Comparison of ENCODE assay signal across 8 cellular contexts in the genomic region with DNA sequence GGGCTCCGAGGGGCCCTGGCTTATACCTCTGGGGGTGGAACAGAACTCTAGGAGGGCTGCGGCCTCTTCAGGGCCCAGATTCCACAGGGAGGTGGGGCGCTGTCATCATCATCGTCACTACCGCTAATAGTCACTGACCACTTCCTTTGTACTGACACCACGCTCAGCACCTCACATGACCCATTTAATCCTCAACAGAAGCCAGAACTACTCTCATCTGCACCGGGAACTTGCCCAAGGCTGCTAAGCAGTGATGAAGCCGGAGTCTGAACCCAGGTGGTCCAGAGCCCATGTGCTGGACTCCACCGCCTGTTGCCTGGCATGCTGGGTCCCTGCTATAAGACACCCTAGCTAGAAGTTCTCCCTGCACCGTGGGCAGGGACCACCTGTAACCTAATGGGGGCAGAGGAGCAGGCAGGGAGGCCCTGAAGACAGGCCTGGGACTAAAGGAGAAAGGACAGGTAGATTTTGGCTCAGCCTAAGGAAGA. TPM values are rescaled to one million over a fixed set of nuclear protein-coding genes. Genes with fewer than 3 reads are reported as not detected.
DNase-seq lines count a peak whose midpoint lies in the region; ATAC-seq and TF ChIP-seq lines count a peak whose summit lies in the region.

No MANE protein-coding gene starts in this region.

- no peaks in the 10 kb centered on the region for H3K9me3 ChIP-seq in CD8-positive, alpha-beta T cell (ENCODE audit: low read length)
- H3K9me3 ChIP-seq in OCI-LY1 (ENCODE audit: low read length) (no peaks in the 10 kb centered on the region), mammary epithelial cell (replicated peaks; ENCODE audit: insufficient read depth, low read length) (no peaks in the 10 kb centered on the region)

- DNase-seq in CD8-positive, alpha-beta T cell, result peak; percentile 13 to 74 (median 57)
- peak; percentile 55 for DNase-seq in mammary epithelial cell
- DNase-seq in mucosa of gallbladder (ENCODE audit: low spot score), result peak; percentile 56
- DNase-seq in NCI-H2227 treated with DMSO at 0.1 percent for 48 hours (lab: John Stamatoyannopoulos, UW), result no peak
- no peak for DNase-seq in NCI-H1092 treated with DMSO at 0.1 percent for 48 hours (lab: John Stamatoyannopoulos, UW)

- intact Hi-C loops in CD8-positive, alpha-beta T cell (cut with DNase I, micrococcal nuclease), result loop anchor here in 1 of 2 experiments (1.0 to 2.0 kb wide), 2 partner anchors 11 to 23 kb away; a partner anchor contains a TSS
- intact Hi-C loops in mammary epithelial cell (cut with micrococcal nuclease), result no loop called here

- no peaks in the 10 kb centered on the region for H3K27me3 ChIP-seq in CD8-positive, alpha-beta T cell (ENCODE audit: insufficient read depth, low read length)
- H3K27me3 ChIP-seq in OCI-LY1 (ENCODE audit: insufficient read depth, low read length), result 0 out of 2 replicates have a peak, but pooled peaks cover 5% of the 10 kb centered on the region
- H3K27me3 ChIP-seq in mammary epithelial cell (ENCODE audit: insufficient read depth, low read length), result no peaks in the 10 kb centered on the region

- in situ Hi-C loops in mammary epithelial cell (cut with MboI; ENCODE audit: low sequenced_read_pairs in 2 of 2), result no loop called here

- peak; percentile 54 for ATAC-seq in CD8-positive, alpha-beta T cell
- ATAC-seq in GM18498 (IDR thresholded peaks at IDR 0.05; ENCODE audit: unreplicated experiment) (no peak), esophagus mucosa (no peak)

- H2AFZ ChIP-seq in OCI-LY1 (ENCODE audit: low read length) (no peak overlapping the region), mammary epithelial cell (ENCODE audit: low read depth, low read length) (no peak overlapping the region)

- no peaks in the 10 kb centered on the region for H3F3A ChIP-seq in OCI-LY1 (ENCODE audit: insufficient read depth, low read length)

- peak overlapping the region; percentile 97 for H3K27ac Mint-ChIP-seq in CD8-positive, alpha-beta T cell

- H3K9me3 Mint-ChIP-seq in CD8-positive, alpha-beta T cell, result no peaks in the 10 kb centered on the region

- H3K27me3 Mint-ChIP-seq in CD8-positive, alpha-beta T cell (ENCODE audit: low read depth), result no peaks in the 10 kb centered on the region

- peak overlapping the region; percentile 76 for H3K4me3 Mint-ChIP-seq in CD8-positive, alpha-beta T cell

- H3K9ac ChIP-seq in OCI-LY1 (ENCODE audit: low read length), result peak overlapping the region; percentile 44; the same call in 1 of the 2 replicates
- H3K9ac ChIP-seq in mammary epithelial cell (ENCODE audit: insufficient read depth, low read length), result no peak overlapping the region

- peak overlapping the region; percentile 72 for H3K27ac ChIP-seq in CD8-positive, alpha-beta T cell (ENCODE audit: low read depth, low read length)
- H3K27ac ChIP-seq in OCI-LY1 (ENCODE audit: low read depth, low read length, poor library complexity, severe bottlenecking) (peak overlapping the region; percentile 28), mammary epithelial cell (ENCODE audit: insufficient read depth, low read depth, low read length) (no peak overlapping the region)

- no TSS peak for BruUV-seq in mammary epithelial cell (replicated peaks; lab: Mats Ljungman, UMichigan)

- peak overlapping the region; percentile 9 for H3K4me3 ChIP-seq in CD8-positive, alpha-beta T cell (ENCODE audit: low read depth, low read length)
- peak overlapping the region; percentile 35 for H3K4me3 ChIP-seq in OCI-LY1 (ENCODE audit: low read depth, low read length, poor library complexity, severe bottlenecking)
- H3K4me3 ChIP-seq in mammary epithelial cell (replicated peaks in 1 of 3; ENCODE audit: insufficient read depth in 1 of 3, low read depth in 2 of 3, low read length in 3 of 3), result no peak overlapping the region

- H3K79me2 ChIP-seq in OCI-LY1 (ENCODE audit: insufficient read depth, low read length) (no peaks in the 10 kb centered on the region), mammary epithelial cell (ENCODE audit: insufficient read depth, low read length) (no peaks in the 10 kb centered on the region)

- H3K4me1 Mint-ChIP-seq in CD8-positive, alpha-beta T cell (ENCODE audit: low read depth), result peaks cover 40% of the 10 kb centered on the region

- peaks cover 55% of the 10 kb centered on the region for H3K36me3 Mint-ChIP-seq in CD8-positive, alpha-beta T cell

- POLR2A ChIA-PET in CD8-positive, alpha-beta T cell (lab: Charles Lee), result interaction anchor here (0.6 to 3.5 kb wide), 7 partner anchors 11 to 68 kb away, joined by 3 to 14 read pairs (median 4); a partner anchor contains a TSS

- H4K20me1 ChIP-seq in OCI-LY1 (ENCODE audit: insufficient read depth, low read length), result no peaks in the 10 kb centered on the region
- H4K20me1 ChIP-seq in mammary epithelial cell (ENCODE audit: insufficient read depth, low read length), result no peaks in the 10 kb centered on the region

- peaks cover 57% of the 10 kb centered on the region for H3K4me1 ChIP-seq in CD8-positive, alpha-beta T cell (ENCODE audit: insufficient read depth, low read length)
- peaks cover 45% of the 10 kb centered on the region for H3K4me1 ChIP-seq in OCI-LY1 (ENCODE audit: insufficient read depth, low read length, severe bottlenecking)
- H3K4me1 ChIP-seq in mammary epithelial cell (ENCODE audit: insufficient read depth, low read length), result no peaks in the 10 kb centered on the region

- WGBS in mammary epithelial cell (ENCODE audit: low coverage, missing lambda C conversion rate), result 83% methylated on average over 9 of the region's 10 CpGs

- no peaks in the 10 kb centered on the region for H3K9me2 ChIP-seq in OCI-LY1 (ENCODE audit: low read depth, low read length)

- no peak for TF ChIP-seq CTCF in CD8-positive, alpha-beta T cell (IDR thresholded peaks at IDR 0.05)
- TF ChIP-seq CTCF in OCI-LY1 (IDR thresholded peaks at IDR 0.05; ENCODE audit: low read length) (no peak), mammary epithelial cell (conservative IDR thresholded peaks at IDR 0.05 in 1 of 2, IDR thresholded peaks at IDR 0.05 in 1 of 2; ENCODE audit: extremely low read depth in 1 of 2, insufficient read depth in 1 of 2, low read depth in 1 of 2, low read length in 2 of 2) (no peak)

- peaks cover 55% of the 10 kb centered on the region for H3K36me3 ChIP-seq in CD8-positive, alpha-beta T cell (ENCODE audit: insufficient read depth, low read length)
- H3K36me3 ChIP-seq in OCI-LY1 (ENCODE audit: insufficient read depth, low read length) (no peaks in the 10 kb centered on the region), mammary epithelial cell (ENCODE audit: insufficient read depth, low read length) (no peaks in the 10 kb centered on the region)

- dilution Hi-C loops in mammary epithelial cell (cut with HindIII; ENCODE audit: low sequenced_read_pairs), result no loop called here

- CTCF ChIA-PET in CD8-positive, alpha-beta T cell (lab: Charles Lee), result interaction anchor here (0.7 to 3.9 kb wide), 8 partner anchors 8 to 84 kb away, joined by 3 to 15 read pairs (median 3); a partner anchor contains a TSS
- CTCF ChIA-PET in mammary epithelial cell (lab: Charles Lee; ENCODE audit: low non-redundant PET), result no interaction called here

- H3K4me2 ChIP-seq in OCI-LY1 (ENCODE audit: low read length), result peak overlapping the region; percentile 51
- no peak overlapping the region for H3K4me2 ChIP-seq in mammary epithelial cell (ENCODE audit: insufficient read depth, low read depth, low read length)

RNA-seq across cellular contexts. Expression of a gene that starts 12.0 kb away (rescaled TPM):
- 100 to 1,000 TPM; 123 to 124 TPM for total RNA-seq in CD8-positive, alpha-beta T cell
- total RNA-seq in mammary epithelial cell (1 to 10 TPM; 4.8 to 5.8 TPM), mucosa of gallbladder (26.4 TPM), esophagus mucosa (26.0 TPM)
- polyA plus RNA-seq in mammary epithelial cell, result 1.3 TPM
- 1.8 TPM for polyA minus RNA-seq in mammary epithelial cell

RNA-seq across cellular contexts. Expression of a gene that starts 22.9 kb away (rescaled TPM):
- 10 to 100 TPM; 69.1 to 80.2 TPM for total RNA-seq in CD8-positive, alpha-beta T cell
- total RNA-seq in mammary epithelial cell (10 to 100 TPM; 50.2 to 88.0 TPM), mucosa of gallbladder (160 TPM), esophagus mucosa (57.5 TPM)
- 42.7 TPM for polyA plus RNA-seq in mammary epithelial cell
- polyA minus RNA-seq in mammary epithelial cell, result 117 TPM

RNA-seq across cellular contexts. Expression of a gene that starts 46.2 kb away (rescaled TPM):
- 1 to 10 TPM; 1.6 to 1.7 TPM for total RNA-seq in CD8-positive, alpha-beta T cell
- 10 to 100 TPM; 49.3 to 54.8 TPM for total RNA-seq in mammary epithelial cell
- polyA plus RNA-seq in mammary epithelial cell, result 33.5 TPM
- 44.0 TPM for polyA minus RNA-seq in mammary epithelial cell
- 68.2 TPM for total RNA-seq in mucosa of gallbladder
- 23.4 TPM for total RNA-seq in esophagus mucosa

RNA-seq across cellular contexts. Expression of a gene that starts 47.6 kb away (rescaled TPM):
- total RNA-seq in CD8-positive, alpha-beta T cell, result 10 to 100 TPM; 37.3 to 42.8 TPM
- total RNA-seq in mammary epithelial cell (10 to 100 TPM; 15.2 to 15.8 TPM), mucosa of gallbladder (26.6 TPM), esophagus mucosa (17.3 TPM)
- 10.3 TPM for polyA plus RNA-seq in mammary epithelial cell
- polyA minus RNA-seq in mammary epithelial cell, result 4.2 TPM

Comparison
In these comparisons a context has a peak if more than half of its experiments do, and no peak if none do; other contexts are left out.
1. DNase-seq: peak in CD8-positive, alpha-beta T cell (7 of 7), mammary epithelial cell (single experiment) and mucosa of gallbladder (single experiment); none in NCI-H2227 treated with DMSO at 0.1 percent for 48 hours (single experiment) and NCI-H1092 treated with DMSO at 0.1 percent for 48 hours (single experiment).
2. H3K4me3 ChIP-seq: peak in CD8-positive, alpha-beta T cell (single experiment) and OCI-LY1 (single experiment); none in mammary epithelial cell (0 of 3).